ENCODE assay signal across 19 cellular contexts in the genomic region with DNA sequence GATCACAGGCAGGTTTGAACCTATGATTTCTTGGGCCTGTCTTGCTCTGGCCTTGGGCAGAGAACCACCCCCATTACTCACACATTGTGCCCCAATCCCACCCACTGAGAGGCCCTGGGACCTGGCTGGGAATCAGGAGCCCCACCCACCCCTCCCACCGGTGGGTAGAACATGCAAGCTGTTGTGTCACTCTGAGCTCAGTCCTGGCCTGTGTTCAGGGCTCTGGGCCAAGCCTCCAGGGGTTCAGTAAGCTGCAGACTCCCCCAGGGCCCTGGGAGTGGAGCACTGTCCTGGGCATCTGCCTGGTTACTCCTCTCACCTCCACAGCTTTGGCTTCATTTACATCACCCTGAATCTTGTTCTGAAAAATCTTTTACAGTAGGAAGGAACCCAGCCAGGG.
DNase-seq lines count a peak whose midpoint lies in the region; ATAC-seq, FAIRE-seq and TF ChIP-seq lines count a peak whose summit lies in the region.
"Had no signal": no experiment of that assay in that cellular context is flagged by ENCODE, and none has a peak within 500 bp of the region (broad histone marks: within the 10 kb centered on the region; RNA-seq: fewer than 3 reads in every experiment).

No MANE protein-coding gene starts in this region.

- H3K9me3 ChIP-seq in right cardiac atrium (ENCODE audit: control insufficient read depth, low read length), result peaks cover 2% of the 10 kb centered on the region
- peaks cover 2% of the 10 kb centered on the region for H3K9me3 ChIP-seq in WERI-Rb-1 (ENCODE audit: severe bottlenecking)
- H3K9me3 ChIP-seq: neutrophil had no signal

- intact Hi-C loops in right cardiac atrium (cut with DNase I), result no loop called here

- no peak for TF ChIP-seq EP300 in Ishikawa (IDR thresholded peaks at IDR 0.05; ENCODE audit: borderline replicate concordance)

- H3K4me3 ChIP-seq in bronchial epithelial cell (ENCODE audit: low read depth, low read length) (no peak overlapping the region), right cardiac atrium (ENCODE audit: low read length) (no peak overlapping the region), WERI-Rb-1 (ENCODE audit: low read depth, low read length) (no peak overlapping the region)
- H3K4me3 ChIP-seq: hepatocyte, SK-N-MC had no signal

- peaks cover 5% of the 10 kb centered on the region for H3K27me3 ChIP-seq in bronchial epithelial cell (ENCODE audit: control insufficient read depth, insufficient read depth, low read length)
- H3K27me3 ChIP-seq in right cardiac atrium (ENCODE audit: control insufficient read depth, insufficient read depth), result no peaks in the 10 kb centered on the region
- no peaks in the 10 kb centered on the region for H3K27me3 ChIP-seq in WERI-Rb-1 (ENCODE audit: insufficient read depth, low read depth, severe bottlenecking)
- H3K27me3 ChIP-seq: hepatocyte had no signal

- no peak for TF ChIP-seq RAD21 in Ishikawa (IDR thresholded peaks at IDR 0.05; ENCODE audit: low read depth)

- ATAC-seq in right cardiac atrium, result peak; percentile 51 to 86
- no peak for ATAC-seq in HG03460 (IDR thresholded peaks at IDR 0.05; ENCODE audit: unreplicated experiment)

- TF ChIP-seq CTCF in bronchial epithelial cell (IDR thresholded peaks at IDR 0.05; ENCODE audit: insufficient read depth, low read length, severe bottlenecking), result no peak
- no peak for TF ChIP-seq CTCF in WERI-Rb-1 (IDR thresholded peaks at IDR 0.05; ENCODE audit: low read depth, low read length)

- H3K36me3 ChIP-seq in bronchial epithelial cell (ENCODE audit: control insufficient read depth, insufficient read depth, low read length) (no peaks in the 10 kb centered on the region), WERI-Rb-1 (no peaks in the 10 kb centered on the region)
- H3K36me3 ChIP-seq: neutrophil had no signal

- no peak for FAIRE-seq in bronchial epithelial cell (lab: Jason Lieb, UNC)
- FAIRE-seq in frontal cortex (lab: Jason Lieb, UNC), result no peak

- DNase-seq in A172 (ENCODE audit: low spot score) (peak; percentile 1), bronchial epithelial cell (ENCODE audit: low read depth) (peak; percentile 87), right cardiac atrium (peak; percentile 60 to 74 (median 68)), WERI-Rb-1 (no peak), NCI-H526 (lab: John Stamatoyannopoulos, UW) (no peak), frontal cortex (ENCODE audit: low spot score in 2 of 2) (no peak)
- DNase-seq: activated CD4-positive, CD25-positive, alpha-beta regulatory T cell treated with anti-CD3 and anti-CD28 coated beads, Interleukin-2, amount 50 U/mL, for 72 hours; activated naive CD4-positive, alpha-beta T cell; HFFc6; kidney glomerular epithelial cell; NCI-H187; NCI-H524; stimulated activated CD4-positive, alpha-beta T cell treated with anti-CD3 and anti-CD28 coated beads, Interleukin-1b, Interleukin-23, amount 100 ng/mL, for 48 hours; T-helper 9 cell had no signal

- WGBS in right cardiac atrium, result 9% methylated on average over 1 of the region's 1 CpG

- H3K4me1 ChIP-seq in right cardiac atrium (ENCODE audit: control insufficient read depth, insufficient read depth, low read length), result no peaks in the 10 kb centered on the region

- H3K27ac ChIP-seq in right cardiac atrium (ENCODE audit: low read length) (no peak overlapping the region), WERI-Rb-1 (no peak overlapping the region)
- H3K27ac ChIP-seq: hepatocyte, neutrophil, SK-N-MC had no signal

TF ChIP-seq in Ishikawa, 13 proteins besides CTCF, POLR2A, EP300 and RAD21:
- no peak for TF ChIP-seq YY1 (IDR thresholded peaks at IDR 0.05; ENCODE audit: low read depth)
- TF ChIP-seq NFIC (IDR thresholded peaks at IDR 0.05), result peak; percentile 42

Comparison
In these comparisons a context has a peak if more than half of its experiments do, and no peak if none do; other contexts are left out.
1. DNase-seq: peak in A172 (single experiment), bronchial epithelial cell (single experiment) and right cardiac atrium (3 of 3); none in WERI-Rb-1 (single experiment), NCI-H526 (0 of 2) and frontal cortex (0 of 2).